ENCODE assay signal across 14 cellular contexts in genomic region chr21:38820471-38821239, GRCh38. TPM values are rescaled to one million over a fixed set of nuclear protein-coding genes. Genes with fewer than 3 reads are reported as not detected.
A peak's percentile ranks its signal among the peaks of the same experiment; 100 is the strongest.
DNase-seq lines count a peak whose midpoint lies in the region; ATAC-seq, FAIRE-seq and TF ChIP-seq lines count a peak whose summit lies in the region.
"Had no signal": no experiment of that assay in that cellular context is flagged by ENCODE, and none has a peak within 500 bp of the region (broad histone marks: within the 10 kb centered on the region; RNA-seq: fewer than 3 reads in every experiment).

No MANE protein-coding gene starts in this region.

- H3K9me3 Mint-ChIP-seq in astrocyte (ENCODE audit: unreplicated experiment) = no peaks in the 10 kb centered on the region
- H3K9me3 Mint-ChIP-seq in neural progenitor cell = peaks cover under 1% of the 10 kb centered on the region
- H3K9me3 Mint-ChIP-seq in stimulated activated effector memory CD8-positive, alpha-beta T cell treated with anti-CD3 and anti-CD28 coated beads, Interleukin-12 subunit alpha, Interleukin-12 subunit beta, amount 100 ng/mL, for 72 hours = no peaks in the 10 kb centered on the region
- H3K9me3 Mint-ChIP-seq: CD8-positive, alpha-beta memory T cell had no signal

- H3K9ac ChIP-seq in HCT116 (ENCODE audit: low read length) = 0 out of 2 replicates have a peak overlapping the region, but pooled peaks have one; percentile 22
- H3K9ac ChIP-seq in astrocyte (ENCODE audit: low read length) = no peak overlapping the region
- H3K9ac ChIP-seq in skeletal muscle satellite cell (ENCODE audit: low read depth, low read length) = peak overlapping the region; percentile 16
- no peak overlapping the region for H3K9ac ChIP-seq in neural progenitor cell

- ATAC-seq in HCT116 = no peak
- no peak for ATAC-seq in stimulated activated effector memory CD8-positive, alpha-beta T cell treated with anti-CD3 and anti-CD28 coated beads, Interleukin-12 subunit alpha, Interleukin-12 subunit beta, amount 100 ng/mL, for 72 hours

- no peak for FAIRE-seq in astrocyte (lab: Jason Lieb, UNC)

- DNase-seq in HCT116 (ENCODE audit: low read depth, low spot score) (no peak), astrocyte (ENCODE audit: low read depth) (no peak), islet precursor cell (peak; percentile 17), neural progenitor cell (ENCODE audit: low spot score) (no peak)
- no peak for DNase-seq in stimulated activated naive CD4-positive, alpha-beta T cell (lab: John Stamatoyannopoulos, UW)
- DNase-seq in stimulated activated CD8-positive, alpha-beta memory T cell treated with anti-CD3 and anti-CD28 coated beads, Interleukin-4, amount 100 ng/mL, for 48 hours = no peak
- no peak for DNase-seq in stimulated activated effector memory CD8-positive, alpha-beta T cell treated with anti-CD3 and anti-CD28 coated beads, Interleukin-12 subunit alpha, Interleukin-12 subunit beta, amount 100 ng/mL, for 72 hours (ENCODE audit: low spot score in 2 of 2)
- DNase-seq: CD8-positive, alpha-beta memory T cell; central memory CD4-positive, alpha-beta T cell; naive B cell; NCI-H187; stimulated activated naive CD4-positive, alpha-beta T cell treated with Interleukin-2 at 50 U/mL for 16 hours had no signal

- H3K27me3 ChIP-seq in HCT116 (ENCODE audit: insufficient read depth, low read length) = no peaks in the 10 kb centered on the region
- H3K27me3 ChIP-seq in astrocyte (ENCODE audit: insufficient read depth, low read length) = no peaks in the 10 kb centered on the region
- H3K27me3 ChIP-seq in skeletal muscle satellite cell (ENCODE audit: control insufficient read depth, insufficient read depth, low read length) = no peaks in the 10 kb centered on the region
- no peaks in the 10 kb centered on the region for H3K27me3 ChIP-seq in neural progenitor cell

- no peak for TF ChIP-seq CTCF in HCT116 (IDR thresholded peaks at IDR 0.05 in 2 of 3, conservative IDR thresholded peaks at IDR 0.05 in 1 of 3; ENCODE audit: borderline replicate concordance in 1 of 3, insufficient read depth in 1 of 3, low read depth in 2 of 3, low read length in 2 of 3)
- no peak for TF ChIP-seq CTCF in astrocyte (IDR thresholded peaks at IDR 0.05; ENCODE audit: insufficient read depth, low read depth, low read length)
- TF ChIP-seq CTCF in neural progenitor cell (IDR thresholded peaks at IDR 0.05) = no peak

- H3K27ac ChIP-seq in HCT116 (ENCODE audit: low read depth, low read length) (no peak overlapping the region), astrocyte (ENCODE audit: low read depth, low read length) (peak overlapping the region; percentile 5), neural progenitor cell (no peak overlapping the region)
- H3K27ac ChIP-seq: VCaP had no signal

- H3K36me3 Mint-ChIP-seq in astrocyte (ENCODE audit: low read depth, unreplicated experiment) (peaks cover 56% of the 10 kb centered on the region), neural progenitor cell (peaks cover 45% of the 10 kb centered on the region)
- peaks cover 89% of the 10 kb centered on the region for H3K36me3 Mint-ChIP-seq in stimulated activated effector memory CD8-positive, alpha-beta T cell treated with anti-CD3 and anti-CD28 coated beads, Interleukin-12 subunit alpha, Interleukin-12 subunit beta, amount 100 ng/mL, for 72 hours

- no peak for TF ChIP-seq RAD21 in HCT116 (IDR thresholded peaks at IDR 0.05; ENCODE audit: low read depth)

- no peak overlapping the region for H2AFZ ChIP-seq in HCT116 (ENCODE audit: low read depth, low read length, poor library complexity, severe bottlenecking)
- H2AFZ ChIP-seq in astrocyte (ENCODE audit: low read depth, low read length) = no peak overlapping the region
- no peak overlapping the region for H2AFZ ChIP-seq in neural progenitor cell (replicated peaks)

- intact Hi-C loops in HCT116 (cut with micrococcal nuclease) = no loop called here

- no peaks in the 10 kb centered on the region for H3K9me3 ChIP-seq in HCT116 (ENCODE audit: control insufficient read depth in 1 of 2, insufficient read depth in 1 of 2, low read depth in 1 of 2, low read length in 2 of 2)
- no peaks in the 10 kb centered on the region for H3K9me3 ChIP-seq in astrocyte (ENCODE audit: insufficient read depth, low read depth, low read length)
- no peaks in the 10 kb centered on the region for H3K9me3 ChIP-seq in skeletal muscle satellite cell (replicated peaks; ENCODE audit: low read length)
- no peaks in the 10 kb centered on the region for H3K9me3 ChIP-seq in neural progenitor cell (ENCODE audit: low read depth)

- H3K4me1 ChIP-seq in HCT116 (ENCODE audit: control insufficient read depth in 1 of 2, insufficient read depth in 2 of 2, low read length in 2 of 2) = peaks cover 7 to 37% of the 10 kb centered on the region in 2 experiments
- H3K4me1 ChIP-seq in astrocyte (ENCODE audit: insufficient read depth, low read length) = peaks cover 25% of the 10 kb centered on the region
- H3K4me1 ChIP-seq in skeletal muscle satellite cell (ENCODE audit: control insufficient read depth, insufficient read depth, low read length) = peaks cover 29% of the 10 kb centered on the region
- no peaks in the 10 kb centered on the region for H3K4me1 ChIP-seq in neural progenitor cell

- CTCF ChIA-PET in HCT116 (lab: Charles Lee) = no interaction called here

- no TSS peak for BruUV-seq in HCT116 (replicated peaks; lab: Mats Ljungman, UMichigan)

- H3K4me2 ChIP-seq in HCT116 (ENCODE audit: low read length) (peak overlapping the region; percentile 60), astrocyte (ENCODE audit: low read length) (no peak overlapping the region), skeletal muscle satellite cell (ENCODE audit: low read length) (peak overlapping the region; percentile 15), neural progenitor cell (no peak overlapping the region)

- no peaks in the 10 kb centered on the region for H3K9me2 ChIP-seq in HCT116 (ENCODE audit: insufficient read depth)

- no peaks in the 10 kb centered on the region for H3F3A ChIP-seq in neural progenitor cell (ENCODE audit: low read depth)

- H4K20me1 ChIP-seq in HCT116 (ENCODE audit: insufficient read depth) (no peaks in the 10 kb centered on the region), astrocyte (ENCODE audit: insufficient read depth, low read length) (no peaks in the 10 kb centered on the region), neural progenitor cell (ENCODE audit: low read depth) (no peaks in the 10 kb centered on the region)

- H3K36me3 ChIP-seq in HCT116 (ENCODE audit: control insufficient read depth in 1 of 2, insufficient read depth in 2 of 2, low read length in 2 of 2) = peaks cover 74 to 77% of the 10 kb centered on the region in 2 experiments
- H3K36me3 ChIP-seq in astrocyte (ENCODE audit: insufficient read depth, low read length) = peaks cover 76% of the 10 kb centered on the region
- H3K36me3 ChIP-seq in skeletal muscle satellite cell (ENCODE audit: insufficient read depth, low read length) = peaks cover 78% of the 10 kb centered on the region
- H3K36me3 ChIP-seq in neural progenitor cell = peaks cover 23% of the 10 kb centered on the region

- POLR2A ChIA-PET in HCT116 (lab: Charles Lee) = interaction anchor here (1.2 kb wide), 1 partner anchor 12 kb away, joined by 3 read pairs; no protein-coding TSS in a partner anchor

- H3K4me3 ChIP-seq in HCT116 (replicated peaks in 1 of 2; ENCODE audit: low read depth in 1 of 2, low read length in 2 of 2) (no peak overlapping the region), astrocyte (ENCODE audit: insufficient read depth, low read depth, low read length) (no peak overlapping the region), skeletal muscle satellite cell (ENCODE audit: low read length) (no peak overlapping the region), neural progenitor cell (no peak overlapping the region)

- H3K27me3 Mint-ChIP-seq in astrocyte (ENCODE audit: low read depth, unreplicated experiment) (no peaks in the 10 kb centered on the region), neural progenitor cell (ENCODE audit: insufficient read depth, low read depth) (no peaks in the 10 kb centered on the region)
- H3K27me3 Mint-ChIP-seq: CD8-positive, alpha-beta memory T cell; naive B cell had no signal

- H3K4me3 Mint-ChIP-seq in astrocyte (ENCODE audit: unreplicated experiment) (peak overlapping the region; percentile 54), neural progenitor cell (no peak overlapping the region)
- H3K4me3 Mint-ChIP-seq in stimulated activated effector memory CD8-positive, alpha-beta T cell treated with anti-CD3 and anti-CD28 coated beads, Interleukin-12 subunit alpha, Interleukin-12 subunit beta, amount 100 ng/mL, for 72 hours = no peak overlapping the region
- H3K4me3 Mint-ChIP-seq: CD8-positive, alpha-beta memory T cell; naive B cell had no signal

- TF ChIP-seq POLR2A in HCT116 (IDR thresholded peaks at IDR 0.05; ENCODE audit: borderline replicate concordance, extremely low read depth, insufficient read depth, insufficient read length) = no peak

- H3K4me1 Mint-ChIP-seq in astrocyte (ENCODE audit: low read depth, unreplicated experiment) = peaks cover 29% of the 10 kb centered on the region
- H3K4me1 Mint-ChIP-seq in neural progenitor cell = no peaks in the 10 kb centered on the region
- H3K4me1 Mint-ChIP-seq in stimulated activated effector memory CD8-positive, alpha-beta T cell treated with anti-CD3 and anti-CD28 coated beads, Interleukin-12 subunit alpha, Interleukin-12 subunit beta, amount 100 ng/mL, for 72 hours = no peaks in the 10 kb centered on the region
- H3K4me1 Mint-ChIP-seq: naive B cell had no signal

- peaks cover 11% of the 10 kb centered on the region; the same call in 1 of the 2 replicates for H3K79me2 ChIP-seq in HCT116 (ENCODE audit: insufficient read depth, low read length)
- H3K79me2 ChIP-seq in astrocyte (ENCODE audit: insufficient read depth, low read length) = no peaks in the 10 kb centered on the region
- no peaks in the 10 kb centered on the region for H3K79me2 ChIP-seq in neural progenitor cell (ENCODE audit: low read depth)

- RAD21 ChIA-PET in HCT116 (lab: Charles Lee; ENCODE audit: low non-redundant PET in 1 of 2, low total read pairs in 2 of 2, uncharacterized antibody in 2 of 2, unreplicated experiment in 2 of 2) = no interaction called here

- H3K27ac Mint-ChIP-seq in astrocyte (ENCODE audit: unreplicated experiment) (peak overlapping the region; percentile 88), neural progenitor cell (no peak overlapping the region)
- no peak overlapping the region for H3K27ac Mint-ChIP-seq in stimulated activated effector memory CD8-positive, alpha-beta T cell treated with anti-CD3 and anti-CD28 coated beads, Interleukin-12 subunit alpha, Interleukin-12 subunit beta, amount 100 ng/mL, for 72 hours
- H3K27ac Mint-ChIP-seq: naive B cell had no signal

TF ChIP-seq in HCT116, 20 proteins besides CTCF, POLR2A, EP300 and RAD21:
- TF ChIP-seq EZH2phosphoT487 (IDR thresholded peaks at IDR 0.05; ENCODE audit: borderline replicate concordance) (no peak), YY1 (IDR thresholded peaks at IDR 0.05; ENCODE audit: extremely low read depth, insufficient replicate concordance, low read depth, low read length) (no peak)

RNA-seq across cellular contexts. Expression of gene ETS2, which starts 14.9 kb away (rescaled TPM):
- total RNA-seq in HCT116 (2021; ENCODE audit: unreplicated experiment) (32.9 TPM), astrocyte (37.0 and 40.3 TPM in 2 replicates), neural progenitor cell (ENCODE audit: low replicate concordance) (18.8 and 22.4 TPM in 2 replicates)
- polyA plus RNA-seq in HCT116 (2012) = 19.6 and 20.6 TPM in 2 replicates
- total RNA-seq in skeletal muscle satellite cell (2012; rRNA removed) = 6.3 and 7.4 TPM in 2 replicates

Comparison
In these comparisons a context has a peak if more than half of its experiments do, and no peak if none do; other contexts are left out.
1. H3K4me2 ChIP-seq: peak in HCT116 (single experiment) and skeletal muscle satellite cell (single experiment); none in astrocyte (single experiment) and neural progenitor cell (single experiment).
2. H3K9ac ChIP-seq: peak in HCT116 (single experiment) and skeletal muscle satellite cell (single experiment); none in astrocyte (single experiment) and neural progenitor cell (single experiment).